In genomic region chr10:103921248-103921647, GRCh38 we compare ENCODE assay signal across 1 cellular context.
TF ChIP-seq lines count a peak whose summit lies in the region.

No MANE protein-coding gene starts in this region.

TF ChIP-seq in GM12878, 131 proteins besides CTCF, POLR2A, EP300 and RAD21:
- TF ChIP-seq NR2C2 (IDR thresholded peaks at IDR 0.05; ENCODE audit: borderline replicate concordance, control insufficient read depth, insufficient read length, low read depth) (no peak), ZNF207 (IDR thresholded peaks at IDR 0.05; ENCODE audit: borderline replicate concordance) (no peak), HDAC6 (IDR thresholded peaks at IDR 0.05; ENCODE audit: unreplicated experiment) (no peak), ZNF622 (IDR thresholded peaks at IDR 0.05) (no peak), CEBPB (IDR thresholded peaks at IDR 0.05; ENCODE audit: borderline replicate concordance in 1 of 2, low read depth in 2 of 2, low read length in 2 of 2) (no peak), POLR2AphosphoS2 (IDR thresholded peaks at IDR 0.05; ENCODE audit: low read depth, low read length) (no peak), CHD1 (IDR thresholded peaks at IDR 0.05; ENCODE audit: low read depth, low read length) (no peak), MYB (IDR thresholded peaks at IDR 0.05; ENCODE audit: borderline replicate concordance, low read depth, low read length) (no peak), ESRRA (IDR thresholded peaks at IDR 0.05; ENCODE audit: low read length) (no peak), ZZZ3 (IDR thresholded peaks at IDR 0.05; ENCODE audit: control insufficient read depth, insufficient read length, low read depth) (no peak), MAX (IDR thresholded peaks at IDR 0.05; ENCODE audit: low read depth, low read length) (no peak), ATF7 (IDR thresholded peaks at IDR 0.05; ENCODE audit: low read depth) (no peak), BCL11A (IDR thresholded peaks at IDR 0.05; ENCODE audit: low read depth, low read length) (no peak)
- TF ChIP-seq, protein P1, sequence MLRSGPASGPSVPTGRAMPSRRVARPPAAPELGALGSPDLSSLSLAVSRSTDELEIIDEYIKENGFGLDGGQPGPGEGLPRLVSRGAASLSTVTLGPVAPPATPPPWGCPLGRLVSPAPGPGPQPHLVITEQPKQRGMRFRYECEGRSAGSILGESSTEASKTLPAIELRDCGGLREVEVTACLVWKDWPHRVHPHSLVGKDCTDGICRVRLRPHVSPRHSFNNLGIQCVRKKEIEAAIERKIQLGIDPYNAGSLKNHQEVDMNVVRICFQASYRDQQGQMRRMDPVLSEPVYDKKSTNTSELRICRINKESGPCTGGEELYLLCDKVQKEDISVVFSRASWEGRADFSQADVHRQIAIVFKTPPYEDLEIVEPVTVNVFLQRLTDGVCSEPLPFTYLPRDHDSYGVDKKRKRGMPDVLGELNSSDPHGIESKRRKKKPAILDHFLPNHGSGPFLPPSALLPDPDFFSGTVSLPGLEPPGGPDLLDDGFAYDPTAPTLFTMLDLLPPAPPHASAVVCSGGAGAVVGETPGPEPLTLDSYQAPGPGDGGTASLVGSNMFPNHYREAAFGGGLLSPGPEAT (IDR thresholded peaks at IDR 0.05; ENCODE audit: low read depth): no peak
- TF ChIP-seq, protein P2, sequence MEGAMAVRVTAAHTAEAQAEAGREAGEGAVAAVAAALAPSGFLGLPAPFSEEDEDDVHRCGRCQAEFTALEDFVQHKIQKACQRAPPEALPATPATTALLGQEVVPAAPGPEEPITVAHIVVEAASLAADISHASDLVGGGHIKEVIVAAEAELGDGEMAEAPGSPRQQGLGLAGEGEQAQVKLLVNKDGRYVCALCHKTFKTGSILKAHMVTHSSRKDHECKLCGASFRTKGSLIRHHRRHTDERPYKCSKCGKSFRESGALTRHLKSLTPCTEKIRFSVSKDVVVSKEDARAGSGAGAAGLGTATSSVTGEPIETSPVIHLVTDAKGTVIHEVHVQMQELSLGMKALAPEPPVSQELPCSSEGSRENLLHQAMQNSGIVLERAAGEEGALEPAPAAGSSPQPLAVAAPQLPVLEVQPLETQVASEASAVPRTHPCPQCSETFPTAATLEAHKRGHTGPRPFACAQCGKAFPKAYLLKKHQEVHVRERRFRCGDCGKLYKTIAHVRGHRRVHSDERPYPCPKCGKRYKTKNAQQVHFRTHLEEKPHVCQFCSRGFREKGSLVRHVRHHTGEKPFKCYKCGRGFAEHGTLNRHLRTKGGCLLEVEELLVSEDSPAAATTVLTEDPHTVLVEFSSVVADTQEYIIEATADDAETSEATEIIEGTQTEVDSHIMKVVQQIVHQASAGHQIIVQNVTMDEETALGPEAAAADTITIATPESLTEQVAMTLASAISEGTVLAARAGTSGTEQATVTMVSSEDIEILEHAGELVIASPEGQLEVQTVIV (IDR thresholded peaks at IDR 0.05; ENCODE audit: borderline replicate concordance, partially characterized antibody): no peak
- TF ChIP-seq, protein P3, sequence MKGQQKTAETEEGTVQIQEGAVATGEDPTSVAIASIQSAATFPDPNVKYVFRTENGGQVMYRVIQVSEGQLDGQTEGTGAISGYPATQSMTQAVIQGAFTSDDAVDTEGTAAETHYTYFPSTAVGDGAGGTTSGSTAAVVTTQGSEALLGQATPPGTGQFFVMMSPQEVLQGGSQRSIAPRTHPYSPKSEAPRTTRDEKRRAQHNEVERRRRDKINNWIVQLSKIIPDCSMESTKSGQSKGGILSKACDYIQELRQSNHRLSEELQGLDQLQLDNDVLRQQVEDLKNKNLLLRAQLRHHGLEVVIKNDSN (IDR thresholded peaks at IDR 0.05; ENCODE audit: borderline replicate concordance, extremely low read length, insufficient read depth, low read depth, low read length): no peak
- TF ChIP-seq, protein P4, sequence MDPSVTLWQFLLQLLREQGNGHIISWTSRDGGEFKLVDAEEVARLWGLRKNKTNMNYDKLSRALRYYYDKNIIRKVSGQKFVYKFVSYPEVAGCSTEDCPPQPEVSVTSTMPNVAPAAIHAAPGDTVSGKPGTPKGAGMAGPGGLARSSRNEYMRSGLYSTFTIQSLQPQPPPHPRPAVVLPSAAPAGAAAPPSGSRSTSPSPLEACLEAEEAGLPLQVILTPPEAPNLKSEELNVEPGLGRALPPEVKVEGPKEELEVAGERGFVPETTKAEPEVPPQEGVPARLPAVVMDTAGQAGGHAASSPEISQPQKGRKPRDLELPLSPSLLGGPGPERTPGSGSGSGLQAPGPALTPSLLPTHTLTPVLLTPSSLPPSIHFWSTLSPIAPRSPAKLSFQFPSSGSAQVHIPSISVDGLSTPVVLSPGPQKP (IDR thresholded peaks at IDR 0.05; ENCODE audit: low read depth, low read length): no peak
